ENCODE assay signal across 16 cellular contexts in the genomic region with DNA sequence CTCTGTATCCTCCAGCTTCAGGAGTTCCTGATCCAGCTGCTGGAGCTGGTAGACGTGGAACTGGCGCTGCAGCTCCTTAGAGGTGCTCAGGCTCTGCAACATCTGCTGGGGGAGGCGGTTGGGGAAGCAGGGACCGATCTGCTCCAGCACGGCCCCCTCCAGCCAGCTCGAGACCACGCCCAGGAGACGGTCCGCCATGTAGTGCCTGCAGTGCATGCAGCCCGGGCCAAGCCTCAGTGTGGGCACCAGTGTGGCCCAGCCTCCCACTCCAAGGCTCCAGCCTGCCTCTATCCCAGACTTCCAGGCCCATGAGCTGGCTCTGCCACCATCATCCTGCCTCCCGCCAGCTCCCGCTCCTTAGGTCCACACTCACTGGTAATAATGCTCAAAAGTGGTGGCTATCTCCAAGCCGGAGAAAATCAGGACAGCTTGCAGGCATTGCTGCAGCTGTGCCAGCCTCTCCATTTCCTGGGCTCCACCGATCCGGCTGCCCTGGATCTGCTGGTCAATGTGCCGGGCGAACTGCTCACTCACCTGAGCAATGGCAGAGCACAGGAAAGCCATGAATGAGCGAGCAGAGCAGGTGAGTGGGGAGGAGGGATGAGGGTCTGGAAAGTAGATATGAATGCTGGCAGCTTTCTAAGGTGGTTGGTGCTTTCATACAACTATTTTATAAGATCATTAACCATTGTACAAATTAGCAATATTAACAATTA. TPM values are rescaled to one million over a fixed set of nuclear protein-coding genes. Genes with fewer than 3 reads are reported as not detected.
DNase-seq lines count a peak whose midpoint lies in the region; ATAC-seq, FAIRE-seq and TF ChIP-seq lines count a peak whose summit lies in the region.
"Had no signal": no experiment of that assay in that cellular context is flagged by ENCODE, and none has a peak within 500 bp of the region (broad histone marks: within the 10 kb centered on the region; RNA-seq: fewer than 3 reads in every experiment).

No MANE protein-coding gene starts in this region.

- no peaks in the 10 kb centered on the region for H4K20me1 ChIP-seq in GM12878 (ENCODE audit: control insufficient read depth, insufficient read depth)

- H2AFZ ChIP-seq in GM12878 (ENCODE audit: control insufficient read depth, low read depth, low read length) (no peak overlapping the region), neuronal stem cell (ENCODE audit: low read length) (no peak overlapping the region)

- H3K27ac ChIP-seq in HEK293 (ENCODE audit: extremely low read depth, low read depth, low read length) (no peak overlapping the region), GM12878 (ENCODE audit: control insufficient read depth, insufficient read depth) (no peak overlapping the region), neuronal stem cell (replicated peaks; ENCODE audit: low read length) (no peak overlapping the region)
- H3K27ac ChIP-seq: Peyer's patch, SK-N-MC had no signal

- H3K18ac ChIP-seq in neuronal stem cell (ENCODE audit: low read length): no peak overlapping the region

- no peak overlapping the region for H2BK120ac ChIP-seq in neuronal stem cell (ENCODE audit: low read depth, low read length)

- intact Hi-C loops in GM12878 (cut with micrococcal nuclease; ENCODE audit: unreplicated experiment) (no loop called here), left cardiac atrium (cut with DNase I) (no loop called here)

- H2BK12ac ChIP-seq in neuronal stem cell (ENCODE audit: low read length): peak overlapping the region; percentile 41

- DNase-seq in GM12878 (ENCODE audit: low read depth, low spot score) (no peak), neuronal stem cell (ENCODE audit: low spot score) (no peak), left cardiac atrium (no peak)
- DNase-seq: DMS53, H7, IMR-90, Kasumi-1, MM.1S, NCI-H1092 treated with DMSO at 0.1 percent for 48 hours, NCI-H510A treated with DMSO at 0.1 percent for 48 hours, Peyer's patch, Right ventricle myocardium superior had no signal

- no peak overlapping the region for H4K8ac ChIP-seq in neuronal stem cell (ENCODE audit: low read depth, low read length)

- no peak overlapping the region for H2BK15ac ChIP-seq in neuronal stem cell (ENCODE audit: low read length)

- H3K4ac ChIP-seq in neuronal stem cell (ENCODE audit: low read length): peak overlapping the region; percentile 37

- H3K36me3 ChIP-seq in HEK293 (ENCODE audit: control insufficient read depth in 2 of 2, insufficient read depth in 1 of 2, low read length in 2 of 2) (peaks cover 41 to 84% of the 10 kb centered on the region in 2 experiments), GM12878 (ENCODE audit: control insufficient read depth in 2 of 2, insufficient read depth in 2 of 2, low read length in 1 of 2) (peaks cover 11 to 20% of the 10 kb centered on the region in 2 experiments), neuronal stem cell (replicated peaks in 1 of 2; ENCODE audit: control insufficient read depth in 2 of 2, insufficient read depth in 2 of 2, low read length in 2 of 2) (peaks cover 64 to 86% of the 10 kb centered on the region in 2 donors)

- FAIRE-seq in GM12878 (lab: Jason Lieb, UNC): no peak
- FAIRE-seq: GM19239 had no signal

- peak overlapping the region; percentile 24 for H2BK5ac ChIP-seq in neuronal stem cell (ENCODE audit: low read length)

- H3K4me1 ChIP-seq in HEK293 (ENCODE audit: control insufficient read depth, insufficient read depth, low read length) (no peaks in the 10 kb centered on the region), GM12878 (ENCODE audit: control insufficient read depth, insufficient read depth, low read length) (no peaks in the 10 kb centered on the region), neuronal stem cell (ENCODE audit: control insufficient read depth in 2 of 2, insufficient read depth in 1 of 2, low read depth in 1 of 2, low read length in 2 of 2) (peaks cover 0 to under 1% of the 10 kb centered on the region in 2 donors)
- H3K4me1 ChIP-seq: Peyer's patch had no signal

- H3K23ac ChIP-seq in neuronal stem cell (ENCODE audit: low read depth, low read length, poor library complexity): peak overlapping the region; percentile 94

- H3K79me1 ChIP-seq in neuronal stem cell (ENCODE audit: low read depth, low read length): peaks cover 4% of the 10 kb centered on the region

- H3K4me2 ChIP-seq in GM12878 (ENCODE audit: control insufficient read depth, insufficient read depth): no peak overlapping the region
- no peak overlapping the region for H3K4me2 ChIP-seq in neuronal stem cell (ENCODE audit: insufficient read depth, low read length, poor library complexity, severe bottlenecking)

- H2AK5ac ChIP-seq in neuronal stem cell (ENCODE audit: low read depth, low read length): no peak overlapping the region

- TF ChIP-seq CTCF in HEK293 (tag by site-specific recombination; IDR thresholded peaks at IDR 0.05): no peak
- TF ChIP-seq CTCF in GM12878 (IDR thresholded peaks at IDR 0.05 in 2 of 3, conservative IDR thresholded peaks at IDR 0.05 in 1 of 3; ENCODE audit: control insufficient read depth in 2 of 3, extremely low read depth in 1 of 3, insufficient read depth in 1 of 3, low read depth in 3 of 3, low read length in 3 of 3): no peak

- POLR2A ChIA-PET in HEK293 (lab: Yijun Ruan, JAX) (interaction anchor here (0.7 to 2.4 kb wide), 5 partner anchors 9 to 20 kb away, joined by 3 to 6 read pairs (median 5); partner anchors contain the start of genes CUL7 and RRP36), GM12878 (lab: Charles Lee) (interaction anchor here (0.6 kb wide), 1 partner anchor 137 kb away, joined by 3 read pairs; no protein-coding TSS in a partner anchor)

- in situ Hi-C loops in GM12878 (cut with MboI): no loop called here

- H3K79me2 ChIP-seq in GM12878 (ENCODE audit: control insufficient read depth, insufficient read depth, low read length): no peaks in the 10 kb centered on the region

- ATAC-seq in GM12878 (no peak), HG03520 (IDR thresholded peaks at IDR 0.05; ENCODE audit: unreplicated experiment) (no peak), left cardiac atrium (no peak)

- H3K9me3 ChIP-seq in HEK293 (ENCODE audit: control insufficient read depth, insufficient read depth, low read depth, low read length) (no peaks in the 10 kb centered on the region), GM12878 (replicated peaks; ENCODE audit: control insufficient read depth, insufficient read depth, low read length) (no peaks in the 10 kb centered on the region), neuronal stem cell (replicated peaks in 1 of 2; ENCODE audit: control insufficient read depth in 2 of 2, insufficient read depth in 1 of 2, low read depth in 1 of 2, low read length in 2 of 2) (peaks cover 0 to 5% of the 10 kb centered on the region in 2 donors)
- H3K9me3 ChIP-seq: Peyer's patch had no signal

- peak; percentile 42; the same call in 1 of the 2 replicates for TF ChIP-seq POLR2A in GM12878 (IDR thresholded peaks at IDR 0.05; ENCODE audit: low read depth, low read length)

- CTCF ChIA-PET in HEK293 (lab: Yijun Ruan, JAX): interaction anchor here (0.7 to 1.0 kb wide), 3 partner anchors 14 to 77 kb away, joined by 3 to 4 read pairs (median 4); no protein-coding TSS in a partner anchor
- CTCF ChIA-PET in GM12878 (lab: Yijun Ruan, JAX): interaction anchor here (0.6 kb wide), 1 partner anchor 108 kb away, joined by 3 read pairs; no protein-coding TSS in a partner anchor

- H4K91ac ChIP-seq in neuronal stem cell (ENCODE audit: low read depth, low read length, poor library complexity): no peak overlapping the region

- RAD21 ChIA-PET in GM12878 (lab: Charles Lee; ENCODE audit: unreplicated experiment): no interaction called here

- TF ChIP-seq RAD21 in GM12878 (IDR thresholded peaks at IDR 0.05; ENCODE audit: insufficient read depth, low read depth, low read length): no peak

- no peaks in the 10 kb centered on the region for H3K27me3 ChIP-seq in GM12878 (replicated peaks in 1 of 2; ENCODE audit: control insufficient read depth in 2 of 2, insufficient read depth in 2 of 2, low read length in 1 of 2)
- H3K27me3 ChIP-seq in neuronal stem cell (ENCODE audit: control insufficient read depth in 3 of 3, insufficient read depth in 3 of 3, low read depth in 1 of 3, low read length in 3 of 3): no peaks in the 10 kb centered on the region
- H3K27me3 ChIP-seq: Peyer's patch had no signal

- SMC1A ChIA-PET in GM12878 (lab: Charles Lee; ENCODE audit: uncharacterized antibody, unreplicated experiment): no interaction called here

- H3K4me3 ChIP-seq in HEK293 (ENCODE audit: low read depth, low read length) (no peak overlapping the region), GM12878 (no peak overlapping the region), neuronal stem cell (ENCODE audit: low read length in 2 of 2) (no peak overlapping the region)
- H3K4me3 ChIP-seq: Peyer's patch, SK-N-MC had no signal

- TF ChIP-seq EP300 in GM12878 (IDR thresholded peaks at IDR 0.05; ENCODE audit: borderline replicate concordance in 1 of 2, control insufficient read depth in 1 of 2, low read depth in 2 of 2, low read length in 2 of 2): no peak

- no peak overlapping the region for H3K14ac ChIP-seq in neuronal stem cell (ENCODE audit: low read length)

- H3K9ac ChIP-seq in GM12878 (ENCODE audit: control insufficient read depth, insufficient read depth, low read length): no peak overlapping the region
- H3K9ac ChIP-seq in neuronal stem cell (ENCODE audit: low read depth, low read length, poor library complexity): no peak overlapping the region

- 92% methylated on average over 18 of the region's 18 CpGs for WGBS in GM12878 (ENCODE audit: insufficient coverage, insufficient replicate concordance, low lambda C conversion rate, missing lambda C conversion rate)
- no CpG with 5 or more reads among the region's 18 CpGs for WGBS in neuronal stem cell (ENCODE audit: extremely low coverage in 2 of 2, insufficient read length in 2 of 2, insufficient replicate concordance in 1 of 2), 2 donors

- no TSS peak for BruUV-seq in GM12878 (replicated peaks; lab: Mats Ljungman, UMichigan)

RNA-seq across cellular contexts. Expression of gene CUL7, which starts 13.0 kb away (rescaled TPM):
- 38.0 and 44.3 TPM in 2 replicates for total RNA-seq in GM12878 (2013; cell fraction: nucleolus; rRNA removed)
- 10.6 and 10.8 TPM in 2 replicates for total RNA-seq in GM12878 (2014; rRNA removed)
- total RNA-seq in GM12878 (2014; rRNA removed; fragmentation: Illumina TruSeq; extraction: Trizol): 6.0 TPM in 2 replicates
- 15.6 and 15.8 TPM in 2 replicates for total RNA-seq in GM12878 (2021)
- 8.7 TPM for polyA plus RNA-seq in GM12878 (2011; ENCODE audit: low read depth)
- polyA plus RNA-seq in GM12878 (2011; rRNA removed): 9.2 and 18.4 TPM in 2 replicates
- polyA plus RNA-seq in GM12878 (2011; cell fraction: cytosol; rRNA removed): 22.5 and 25.4 TPM in 2 replicates
- 91.6 and 101 TPM in 2 replicates for polyA plus RNA-seq in GM12878 (2011; cell fraction: nucleus; rRNA removed)
- 17.9 and 22.8 TPM in 2 replicates for polyA plus RNA-seq in GM12878 (2012)
- polyA plus RNA-seq in GM12878 (2014; fragmentation: Illumina TruSeq; extraction: Trizol): 4.6 and 7.3 TPM in 2 replicates
- 1 to 10 TPM in 1 of 2 experiments, under 1 TPM in 1; 0.66 to 1.1 TPM for polyA plus RNA-seq in GM12878 (2014; fragmentation: Nextera tagmentation; extraction: Ambion mirVana)
- polyA plus RNA-seq in GM12878 (2014; rRNA removed): 12.8 and 14.1 TPM in 2 replicates
- polyA plus RNA-seq in GM12878 (2016; fragmentation: Nextera tagmentation; extraction: Ambion mirVana): 10 to 100 TPM; 11.0 to 11.1 TPM
- polyA minus RNA-seq in GM12878 (2011; rRNA and poly(A)+ RNA removed): 24.1 and 34.4 TPM in 2 replicates
- 9.5 and 11.5 TPM in 2 replicates for polyA minus RNA-seq in GM12878 (2011; cell fraction: cytosol; rRNA and poly(A)+ RNA removed)
- 20.7 and 29.7 TPM in 2 replicates for polyA minus RNA-seq in GM12878 (2011; cell fraction: nucleus; rRNA and poly(A)+ RNA removed)
- 16.9 TPM for polyA plus RNA-seq in neuronal stem cell (2013, experiment 1 of 2)
- 16.9 TPM for polyA plus RNA-seq in neuronal stem cell (2013, experiment 2 of 2)
- 10 to 100 TPM in 1 of 2 donors, 1 to 10 TPM in 1; 7.6 to 10.8 TPM for total RNA-seq in left cardiac atrium

RNA-seq across cellular contexts. Expression of gene MRPL2, which starts 18.5 kb away (rescaled TPM):
- 20.0 and 20.1 TPM in 2 replicates for total RNA-seq in GM12878 (2013; cell fraction: nucleolus; rRNA removed)
- 33.2 and 34.8 TPM in 2 replicates for total RNA-seq in GM12878 (2014; rRNA removed)
- 32.7 and 38.6 TPM in 2 replicates for total RNA-seq in GM12878 (2014; rRNA removed; fragmentation: Illumina TruSeq; extraction: Trizol)
- 95.0 and 100 TPM in 2 replicates for total RNA-seq in GM12878 (2021)
- polyA plus RNA-seq in GM12878 (2011; ENCODE audit: low read depth): 15.7 TPM
- 19.7 and 44.5 TPM in 2 replicates for polyA plus RNA-seq in GM12878 (2011; rRNA removed)
- polyA plus RNA-seq in GM12878 (2011; cell fraction: cytosol; rRNA removed): 44.2 and 56.0 TPM in 2 replicates
- polyA plus RNA-seq in GM12878 (2011; cell fraction: nucleus; rRNA removed): 41.5 and 42.3 TPM in 2 replicates
- polyA plus RNA-seq in GM12878 (2012): 63.1 and 66.6 TPM in 2 replicates
- 43.1 and 59.7 TPM in 2 replicates for polyA plus RNA-seq in GM12878 (2014; fragmentation: Illumina TruSeq; extraction: Trizol)
- polyA plus RNA-seq in GM12878 (2014; fragmentation: Nextera tagmentation; extraction: Ambion mirVana): 10 to 100 TPM; 29.7 to 42.1 TPM
- 56.0 and 56.6 TPM in 2 replicates for polyA plus RNA-seq in GM12878 (2014; rRNA removed)
- 100 to 1,000 TPM; 120 to 125 TPM for polyA plus RNA-seq in GM12878 (2016; fragmentation: Nextera tagmentation; extraction: Ambion mirVana)
- 23.8 and 31.3 TPM in 2 replicates for polyA minus RNA-seq in GM12878 (2011; rRNA and poly(A)+ RNA removed)
- 10.7 and 26.8 TPM in 2 replicates for polyA minus RNA-seq in GM12878 (2011; cell fraction: cytosol; rRNA and poly(A)+ RNA removed)
- 11.4 and 18.5 TPM in 2 replicates for polyA minus RNA-seq in GM12878 (2011; cell fraction: nucleus; rRNA and poly(A)+ RNA removed)
- polyA plus RNA-seq in neuronal stem cell (2013, experiment 1 of 2): 46.8 TPM
- polyA plus RNA-seq in neuronal stem cell (2013, experiment 2 of 2): 50.0 TPM
- total RNA-seq in left cardiac atrium: 10 to 100 TPM; 76.3 to 97.1 TPM

RNA-seq across cellular contexts. Expression of gene KLC4, which starts 18.7 kb away (rescaled TPM):
- 33.4 and 33.8 TPM in 2 replicates for total RNA-seq in GM12878 (2013; cell fraction: nucleolus; rRNA removed)
- 8.4 TPM in 2 replicates for total RNA-seq in GM12878 (2014; rRNA removed)
- total RNA-seq in GM12878 (2014; rRNA removed; fragmentation: Illumina TruSeq; extraction: Trizol): 4.2 and 4.8 TPM in 2 replicates
- total RNA-seq in GM12878 (2021): 9.5 and 11.8 TPM in 2 replicates
- 10.7 TPM for polyA plus RNA-seq in GM12878 (2011; ENCODE audit: low read depth)
- polyA plus RNA-seq in GM12878 (2011; rRNA removed): 11.0 and 13.4 TPM in 2 replicates
- 10.3 and 13.1 TPM in 2 replicates for polyA plus RNA-seq in GM12878 (2011; cell fraction: cytosol; rRNA removed)
- polyA plus RNA-seq in GM12878 (2011; cell fraction: nucleus; rRNA removed): 54.8 and 62.8 TPM in 2 replicates
- polyA plus RNA-seq in GM12878 (2012): 16.8 and 17.7 TPM in 2 replicates
- polyA plus RNA-seq in GM12878 (2014; fragmentation: Illumina TruSeq; extraction: Trizol): 3.5 and 6.2 TPM in 2 replicates
- 1 to 10 TPM in 1 of 2 experiments, under 1 TPM in 1; 0.90 to 2.4 TPM for polyA plus RNA-seq in GM12878 (2014; fragmentation: Nextera tagmentation; extraction: Ambion mirVana)
- 7.5 and 10.1 TPM in 2 replicates for polyA plus RNA-seq in GM12878 (2014; rRNA removed)
- 1 to 10 TPM; 6.3 to 7.9 TPM for polyA plus RNA-seq in GM12878 (2016; fragmentation: Nextera tagmentation; extraction: Ambion mirVana)
- 10.5 and 14.0 TPM in 2 replicates for polyA minus RNA-seq in GM12878 (2011; rRNA and poly(A)+ RNA removed)
- polyA minus RNA-seq in GM12878 (2011; cell fraction: cytosol; rRNA and poly(A)+ RNA removed): 2.9 and 5.6 TPM in 2 replicates
- polyA minus RNA-seq in GM12878 (2011; cell fraction: nucleus; rRNA and poly(A)+ RNA removed): 15.2 and 21.5 TPM in 2 replicates
- polyA plus RNA-seq in neuronal stem cell (2013, experiment 1 of 2): 14.2 TPM
- polyA plus RNA-seq in neuronal stem cell (2013, experiment 2 of 2): 14.7 TPM
- 10 to 100 TPM; 37.0 to 37.5 TPM for total RNA-seq in left cardiac atrium

RNA-seq across cellular contexts. Expression of gene RRP36, which starts 19.3 kb away (rescaled TPM):
- total RNA-seq in GM12878 (2013; cell fraction: nucleolus; rRNA removed): 13.5 and 14.9 TPM in 2 replicates
- total RNA-seq in GM12878 (2014; rRNA removed) (74.6 and 83.6 TPM in 2 replicates), GM12878 (2014; rRNA removed; fragmentation: Illumina TruSeq; extraction: Trizol) (74.0 and 83.2 TPM in 2 replicates), GM12878 (2021) (59.8 and 61.7 TPM in 2 replicates), left cardiac atrium (10 to 100 TPM; 24.7 to 37.0 TPM)
- 30.5 TPM for polyA plus RNA-seq in GM12878 (2011; ENCODE audit: low read depth)
- polyA plus RNA-seq in GM12878 (2011; rRNA removed) (43.8 and 44.9 TPM in 2 replicates), GM12878 (2014; fragmentation: Illumina TruSeq; extraction: Trizol) (62.3 and 73.3 TPM in 2 replicates), GM12878 (2014; fragmentation: Nextera tagmentation; extraction: Ambion mirVana) (10 to 100 TPM; 17.6 to 34.7 TPM), GM12878 (2014; rRNA removed) (66.1 and 75.9 TPM in 2 replicates), GM12878 (2016; fragmentation: Nextera tagmentation; extraction: Ambion mirVana) (100 to 1,000 TPM; 100 to 101 TPM)
- polyA plus RNA-seq in GM12878 (2011; cell fraction: cytosol; rRNA removed): 32.7 and 41.9 TPM in 2 replicates
- 16.6 and 18.2 TPM in 2 replicates for polyA plus RNA-seq in GM12878 (2011; cell fraction: nucleus; rRNA removed)
- polyA plus RNA-seq in GM12878 (2012): 30.4 and 33.5 TPM in 2 replicates
- 34.8 and 35.0 TPM in 2 replicates for polyA minus RNA-seq in GM12878 (2011; rRNA and poly(A)+ RNA removed)
- 20.6 and 20.7 TPM in 2 replicates for polyA minus RNA-seq in GM12878 (2011; cell fraction: cytosol; rRNA and poly(A)+ RNA removed)
- polyA minus RNA-seq in GM12878 (2011; cell fraction: nucleus; rRNA and poly(A)+ RNA removed): 3.7 and 6.6 TPM in 2 replicates
- polyA plus RNA-seq in neuronal stem cell (2013, experiment 1 of 2): 51.0 TPM
- 50.1 TPM for polyA plus RNA-seq in neuronal stem cell (2013, experiment 2 of 2)

RNA-seq across cellular contexts. Expression of gene KLHDC3, which starts 26.7 kb away (rescaled TPM):
- total RNA-seq in GM12878 (2013; cell fraction: nucleolus; rRNA removed): 11.9 and 12.8 TPM in 2 replicates
- 79.1 and 86.1 TPM in 2 replicates for total RNA-seq in GM12878 (2014; rRNA removed)
- 39.6 and 41.8 TPM in 2 replicates for total RNA-seq in GM12878 (2014; rRNA removed; fragmentation: Illumina TruSeq; extraction: Trizol)
- total RNA-seq in GM12878 (2021): 65.7 and 67.2 TPM in 2 replicates
- 28.5 TPM for polyA plus RNA-seq in GM12878 (2011; ENCODE audit: low read depth)
- polyA plus RNA-seq in GM12878 (2011; rRNA removed): 33.1 and 53.1 TPM in 2 replicates
- polyA plus RNA-seq in GM12878 (2011; cell fraction: cytosol; rRNA removed): 73.9 and 77.5 TPM in 2 replicates
- polyA plus RNA-seq in GM12878 (2011; cell fraction: nucleus; rRNA removed): 62.1 and 75.4 TPM in 2 replicates
- 51.8 and 53.4 TPM in 2 replicates for polyA plus RNA-seq in GM12878 (2012)
- 49.1 and 56.7 TPM in 2 replicates for polyA plus RNA-seq in GM12878 (2014; fragmentation: Illumina TruSeq; extraction: Trizol)
- 1 to 10 TPM; 2.4 to 8.9 TPM for polyA plus RNA-seq in GM12878 (2014; fragmentation: Nextera tagmentation; extraction: Ambion mirVana)
- 54.1 and 57.0 TPM in 2 replicates for polyA plus RNA-seq in GM12878 (2014; rRNA removed)
- polyA plus RNA-seq in GM12878 (2016; fragmentation: Nextera tagmentation; extraction: Ambion mirVana): 100 to 1,000 TPM in 1 of 2 experiments, 10 to 100 TPM in 1; 99.7 to 102 TPM
- polyA minus RNA-seq in GM12878 (2011; rRNA and poly(A)+ RNA removed): 54.6 and 74.6 TPM in 2 replicates
- polyA minus RNA-seq in GM12878 (2011; cell fraction: cytosol; rRNA and poly(A)+ RNA removed): 16.8 and 20.7 TPM in 2 replicates
- polyA minus RNA-seq in GM12878 (2011; cell fraction: nucleus; rRNA and poly(A)+ RNA removed): 12.6 and 15.2 TPM in 2 replicates
- 95.2 TPM for polyA plus RNA-seq in neuronal stem cell (2013, experiment 1 of 2)
- 93.6 TPM for polyA plus RNA-seq in neuronal stem cell (2013, experiment 2 of 2)
- 100 to 1,000 TPM in 1 of 2 donors, 10 to 100 TPM in 1; 81.5 to 113 TPM for total RNA-seq in left cardiac atrium
